37 cellular contexts compared by ENCODE assay signal in the genomic region with DNA sequence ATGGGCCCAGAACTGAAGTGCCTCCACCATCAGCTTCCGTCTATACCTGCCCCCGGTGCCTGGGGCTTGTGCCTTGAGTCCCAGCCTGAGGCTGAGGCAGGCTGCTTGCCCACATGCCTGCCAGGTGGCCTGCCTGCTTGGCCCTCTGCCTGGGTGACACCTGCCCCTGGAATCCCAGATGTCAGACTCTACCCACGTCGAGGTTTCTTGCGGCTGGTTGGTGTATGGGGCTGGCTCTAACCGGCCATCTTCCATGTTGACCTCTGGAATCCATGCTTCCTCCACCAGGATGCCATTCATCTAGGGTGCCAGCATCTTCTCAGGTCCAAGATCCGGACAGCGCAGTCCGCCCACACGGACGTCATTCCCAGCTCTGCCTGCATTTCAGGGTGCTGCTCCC.
"Had no signal": no experiment of that assay in that cellular context is flagged by ENCODE, and none has a peak within 500 bp of the region (broad histone marks: within the 10 kb centered on the region; RNA-seq: fewer than 3 reads in every experiment).

No MANE protein-coding gene starts in this region.

- H3K27me3 Mint-ChIP-seq: activated B cell treated with CpG ODN at 0.5 μM for 24 hours; activated CD4-positive, alpha-beta memory T cell treated with anti-CD3 and anti-CD28 coated beads, Interleukin-2, amount 10 ng/mL, durations not matched to agents 7 days and 5 days; activated CD8-positive, alpha-beta memory T cell treated with anti-CD3 and anti-CD28 coated beads, Interleukin-2, amount 10 ng/mL, durations not matched to agents 7 days and 5 days; activated naive CD4-positive, alpha-beta T cell treated with anti-CD3 and anti-CD28 coated beads, Interleukin-2, amount 10 ng/mL, durations not matched to agents 7 days and 5 days; activated naive CD8-positive, alpha-beta T cell; activated naive CD8-positive, alpha-beta T cell treated with anti-CD3 and anti-CD28 coated beads, Interleukin-2, amount 50 U/mL, for 24 hours; T-helper 17 cell had no signal

- FAIRE-seq: bronchial epithelial cell had no signal

- H3K4me3 Mint-ChIP-seq: activated B cell treated with CpG ODN at 0.5 μM for 24 hours; activated CD4-positive, alpha-beta memory T cell treated with anti-CD3 and anti-CD28 coated beads, Interleukin-2, amount 10 ng/mL, durations not matched to agents 7 days and 5 days; activated CD8-positive, alpha-beta memory T cell treated with anti-CD3 and anti-CD28 coated beads, Interleukin-2, amount 10 ng/mL, durations not matched to agents 7 days and 5 days; activated naive CD4-positive, alpha-beta T cell treated with anti-CD3 and anti-CD28 coated beads, Interleukin-2, amount 10 ng/mL, durations not matched to agents 7 days and 5 days; activated naive CD8-positive, alpha-beta T cell; activated naive CD8-positive, alpha-beta T cell treated with anti-CD3 and anti-CD28 coated beads, Interleukin-2, amount 50 U/mL, for 24 hours; brain; T-cell; T-helper 17 cell had no signal

- H3K4me1 Mint-ChIP-seq: activated B cell treated with CpG ODN at 0.5 μM for 24 hours; activated CD4-positive, alpha-beta memory T cell treated with anti-CD3 and anti-CD28 coated beads, Interleukin-2, amount 10 ng/mL, durations not matched to agents 7 days and 5 days; activated CD8-positive, alpha-beta memory T cell treated with anti-CD3 and anti-CD28 coated beads, Interleukin-2, amount 10 ng/mL, durations not matched to agents 7 days and 5 days; activated naive CD4-positive, alpha-beta T cell treated with anti-CD3 and anti-CD28 coated beads, Interleukin-2, amount 10 ng/mL, durations not matched to agents 7 days and 5 days; activated naive CD8-positive, alpha-beta T cell treated with anti-CD3 and anti-CD28 coated beads, Interleukin-2, amount 50 U/mL, for 24 hours; brain; T-cell; T-helper 17 cell had no signal

- H3K27ac ChIP-seq: VCaP had no signal

- H3K27ac Mint-ChIP-seq: activated B cell treated with CpG ODN at 0.5 μM for 24 hours; activated CD4-positive, alpha-beta memory T cell treated with anti-CD3 and anti-CD28 coated beads, Interleukin-2, amount 10 ng/mL, durations not matched to agents 7 days and 5 days; activated CD8-positive, alpha-beta memory T cell treated with anti-CD3 and anti-CD28 coated beads, Interleukin-2, amount 10 ng/mL, durations not matched to agents 7 days and 5 days; activated naive CD4-positive, alpha-beta T cell treated with anti-CD3 and anti-CD28 coated beads, Interleukin-2, amount 10 ng/mL, durations not matched to agents 7 days and 5 days; activated naive CD8-positive, alpha-beta T cell; activated naive CD8-positive, alpha-beta T cell treated with anti-CD3 and anti-CD28 coated beads, Interleukin-2, amount 50 U/mL, for 24 hours; brain; T-cell; T-helper 17 cell had no signal

- ATAC-seq: activated CD8-positive, alpha-beta memory T cell treated with anti-CD3 and anti-CD28 coated beads, Interleukin-2, amount 10 ng/mL, durations not matched to agents 7 days and 5 days; activated naive CD8-positive, alpha-beta T cell treated with anti-CD3 and anti-CD28 coated beads, Interleukin-2, amount 50 U/mL, for 24 hours; Panc1; SK-N-SH treated with all-trans-retinoic acid at 6 μM for 48 hours; T-cell; T-helper 17 cell had no signal

- H3K9me3 Mint-ChIP-seq: activated CD4-positive, alpha-beta memory T cell treated with anti-CD3 and anti-CD28 coated beads, Interleukin-2, amount 10 ng/mL, durations not matched to agents 7 days and 5 days; activated naive CD4-positive, alpha-beta T cell treated with anti-CD3 and anti-CD28 coated beads, Interleukin-2, amount 10 ng/mL, durations not matched to agents 7 days and 5 days; activated naive CD8-positive, alpha-beta T cell treated with anti-CD3 and anti-CD28 coated beads, Interleukin-2, amount 50 U/mL, for 24 hours; T-cell had no signal

- DNase-seq: activated B cell treated with CpG ODN at 0.5 μM for 24 hours; activated CD4-positive, alpha-beta memory T cell treated with anti-CD3 and anti-CD28 coated beads, Interleukin-2, amount 10 ng/mL, durations not matched to agents 7 days and 5 days; activated CD4-positive, alpha-beta T cell treated with anti-CD3 and anti-CD28 coated beads for 1 hour; activated CD4-positive, alpha-beta T cell treated with anti-CD3 and anti-CD28 coated beads for 48 hours; activated CD8-positive, alpha-beta memory T cell treated with anti-CD3 and anti-CD28 coated beads for 24 hours; activated CD8-positive, alpha-beta memory T cell treated with anti-CD3 and anti-CD28 coated beads, Interleukin-2, amount 10 ng/mL, durations not matched to agents 7 days and 5 days; activated CD8-positive, alpha-beta memory T cell treated with anti-CD3 and anti-CD28 coated beads, Interleukin-2, amount 50 U/mL, for 48 hours; activated effector memory CD4-positive, alpha-beta T cell treated with Interleukin-2 at 50 U/mL for 16 hours; activated naive CD4-positive, alpha-beta T cell treated with anti-CD3 and anti-CD28 coated beads, Interleukin-2, amount 10 ng/mL, durations not matched to agents 7 days and 5 days; activated naive CD8-positive, alpha-beta T cell treated with anti-CD3 and anti-CD28 coated beads, Interleukin-2, amount 50 U/mL, for 24 hours; activated T-cell treated with anti-CD3 and anti-CD28 coated beads, Interleukin-2, amount 50 U/mL, for 48 hours; anterior cingulate cortex; central memory CD4-positive, alpha-beta T cell; KG1; MM.1S; MV-4-11; NCI-H1092; NCI-H1417; NCI-H146; NCI-H187; NCI-H2029 treated with DMSO at 0.1 percent for 48 hours; NCI-H2107; NCI-H2227 treated with DMSO at 0.1 percent for 48 hours; NCI-H446; NCI-H510A treated with DMSO at 0.1 percent for 48 hours; NCI-H526 treated with DMSO at 0.1 percent for 48 hours; NCI-H774; SHP77 treated with DMSO at 0.1 percent for 48 hours; T-helper 17 cell; T-helper 9 cell had no signal

- H3K36me3 Mint-ChIP-seq: activated CD8-positive, alpha-beta memory T cell treated with anti-CD3 and anti-CD28 coated beads, Interleukin-2, amount 10 ng/mL, durations not matched to agents 7 days and 5 days; activated naive CD4-positive, alpha-beta T cell treated with anti-CD3 and anti-CD28 coated beads, Interleukin-2, amount 10 ng/mL, durations not matched to agents 7 days and 5 days; activated naive CD8-positive, alpha-beta T cell; brain; T-cell had no signal
